16 cellular contexts compared by ENCODE assay signal in genomic region chr3:58837141-58837862, GRCh38.
DNase-seq lines count a peak whose midpoint lies in the region; ATAC-seq and TF ChIP-seq lines count a peak whose summit lies in the region.
"Had no signal": no experiment of that assay in that cellular context is flagged by ENCODE, and none has a peak within 500 bp of the region (broad histone marks: within the 10 kb centered on the region; RNA-seq: fewer than 3 reads in every experiment).

No MANE protein-coding gene starts in this region.

- H3K36me3 ChIP-seq in GM23248 (ENCODE audit: low read depth): no peaks in the 10 kb centered on the region
- no peaks in the 10 kb centered on the region for H3K36me3 ChIP-seq in Loucy (ENCODE audit: insufficient read depth, low read length)
- H3K36me3 ChIP-seq in osteoblast (ENCODE audit: insufficient read depth, low read length): no peaks in the 10 kb centered on the region
- no peaks in the 10 kb centered on the region for H3K36me3 ChIP-seq in brain microvascular endothelial cell (replicated peaks)

- peaks cover 29% of the 10 kb centered on the region for H3K4me1 ChIP-seq in GM23248 (ENCODE audit: insufficient read depth)
- peaks cover 61% of the 10 kb centered on the region for H3K4me1 ChIP-seq in Loucy (ENCODE audit: insufficient read depth, low read length, poor library complexity, severe bottlenecking)
- peaks cover 7% of the 10 kb centered on the region for H3K4me1 ChIP-seq in osteoblast (ENCODE audit: insufficient read depth, low read length)
- H3K4me1 ChIP-seq: Caco-2 had no signal

- in situ Hi-C loops in GM23248 (cut with MboI) (no loop called here), brain microvascular endothelial cell (cut with HindIII; ENCODE audit: low pct_ligation_motif_present, low sequenced_read_pairs) (no loop called here)

- H4K20me1 ChIP-seq in GM23248 (ENCODE audit: insufficient read depth) (no peaks in the 10 kb centered on the region), Loucy (ENCODE audit: insufficient read depth, low read length, poor library complexity, severe bottlenecking) (peaks cover 17% of the 10 kb centered on the region), osteoblast (ENCODE audit: insufficient read depth, low read length) (no peaks in the 10 kb centered on the region)
- H4K20me1 ChIP-seq: BLaER1 treated with 17β-estradiol and CSF1 and Interleukin-3, amounts not matched to agents 10 nM and 100 nM had no signal

- no peaks in the 10 kb centered on the region for H3K79me2 ChIP-seq in GM23248 (ENCODE audit: insufficient read depth)
- H3K79me2 ChIP-seq in Loucy (ENCODE audit: insufficient read depth, low read length): peaks cover 96% of the 10 kb centered on the region
- no peaks in the 10 kb centered on the region for H3K79me2 ChIP-seq in osteoblast (ENCODE audit: insufficient read depth, low read length)

- H3K9me2 ChIP-seq in GM23248 (ENCODE audit: insufficient read depth) (no peaks in the 10 kb centered on the region), Loucy (replicated peaks; ENCODE audit: low read depth, low read length) (no peaks in the 10 kb centered on the region)

- no peaks in the 10 kb centered on the region for H3K9me3 ChIP-seq in GM23248 (ENCODE audit: low read depth)
- H3K9me3 ChIP-seq in Loucy (ENCODE audit: insufficient read depth, low read depth, low read length): no peaks in the 10 kb centered on the region
- no peaks in the 10 kb centered on the region for H3K9me3 ChIP-seq in osteoblast (ENCODE audit: low read depth, low read length)
- H3K9me3 ChIP-seq: Caco-2 had no signal

- DNase-seq in GM23248 (no peak), osteoblast (ENCODE audit: insufficient read length, low spot score, missing footprints) (peak; percentile 58), brain microvascular endothelial cell (no peak)
- DNase-seq in stimulated activated CD4-positive, alpha-beta T cell treated with anti-CD3 and anti-CD28 coated beads, Interleukin-1b, Interleukin-23, amount 100 ng/mL, for 48 hours: no peak
- DNase-seq: 8988T; ACHN; Caco-2; Calu3; CD4-positive, alpha-beta T cell; CD8-positive, alpha-beta T cell; DMS79 treated with DMSO at 0.1 percent for 48 hours; GF-D8 had no signal

- no peak for TF ChIP-seq CTCF in Loucy (conservative IDR thresholded peaks at IDR 0.05; ENCODE audit: low read length)
- TF ChIP-seq CTCF in osteoblast (IDR thresholded peaks at IDR 0.05; ENCODE audit: extremely low read depth, low read depth, low read length): no peak
- TF ChIP-seq CTCF in brain microvascular endothelial cell (IDR thresholded peaks at IDR 0.05; ENCODE audit: low read depth, low read length, missing control alignments): no peak

- no peak overlapping the region for H3K9ac ChIP-seq in GM23248
- no peak overlapping the region for H3K9ac ChIP-seq in Loucy (ENCODE audit: low read depth, low read length, poor library complexity, severe bottlenecking)
- H3K9ac ChIP-seq: BLaER1 treated with 17β-estradiol and CSF1 and Interleukin-3, amounts not matched to agents 10 nM and 100 nM had no signal

- H3K27ac ChIP-seq in GM23248 (no peak overlapping the region), osteoblast (ENCODE audit: low read depth, low read length) (no peak overlapping the region), brain microvascular endothelial cell (no peak overlapping the region)
- H3K27ac ChIP-seq: BLaER1 treated with 17β-estradiol and CSF1 and Interleukin-3, amounts not matched to agents 10 nM and 100 nM; C4-2B had no signal

- H2AFZ ChIP-seq in GM23248 (no peak overlapping the region), Loucy (ENCODE audit: low read length) (no peak overlapping the region), osteoblast (ENCODE audit: low read length) (no peak overlapping the region)

- 73 to 81% methylated on average over 4 of the region's 4 CpGs for WGBS in GM23248 (ENCODE audit: low coverage in 1 of 2, low lambda C conversion rate in 2 of 2, missing lambda C conversion rate in 2 of 2), 2 experiments

- no peak for ATAC-seq in HG02759 (IDR thresholded peaks at IDR 0.05; ENCODE audit: unreplicated experiment)
- ATAC-seq: CD8-positive, alpha-beta T cell had no signal

- no peak overlapping the region for H3K4me3 ChIP-seq in GM23248
- peak overlapping the region; percentile 79 for H3K4me3 ChIP-seq in Loucy (ENCODE audit: low read length, poor library complexity, severe bottlenecking)
- H3K4me3 ChIP-seq in osteoblast (ENCODE audit: insufficient read depth, low read length): no peak overlapping the region
- no peak overlapping the region for H3K4me3 ChIP-seq in brain microvascular endothelial cell (ENCODE audit: low read depth, low read length)
- H3K4me3 ChIP-seq: BLaER1 treated with 17β-estradiol and CSF1 and Interleukin-3, amounts not matched to agents 10 nM and 100 nM had no signal

- H3K27me3 ChIP-seq in GM23248 (replicated peaks; ENCODE audit: insufficient read depth): no peaks in the 10 kb centered on the region
- no peaks in the 10 kb centered on the region for H3K27me3 ChIP-seq in Loucy (ENCODE audit: insufficient read depth, low read length, poor library complexity, severe bottlenecking)
- no peaks in the 10 kb centered on the region for H3K27me3 ChIP-seq in osteoblast (ENCODE audit: insufficient read depth, low read length)
- H3K27me3 ChIP-seq in brain microvascular endothelial cell (replicated peaks): no peaks in the 10 kb centered on the region
- H3K27me3 ChIP-seq: BLaER1 treated with 17β-estradiol and CSF1 and Interleukin-3, amounts not matched to agents 10 nM and 100 nM had no signal

- peaks cover 8% of the 10 kb centered on the region; the same call in 1 of the 2 replicates for H3F3A ChIP-seq in GM23248 (ENCODE audit: insufficient read depth)
- H3F3A ChIP-seq in Loucy (ENCODE audit: low read depth): no peaks in the 10 kb centered on the region

- peak overlapping the region; percentile 29 for H3K4me2 ChIP-seq in GM23248 (ENCODE audit: unreplicated experiment)
- peak overlapping the region; percentile 67 for H3K4me2 ChIP-seq in Loucy (ENCODE audit: low read depth, low read length, poor library complexity, severe bottlenecking)
- no peak overlapping the region for H3K4me2 ChIP-seq in osteoblast (ENCODE audit: insufficient read depth, low read length)
- H3K4me2 ChIP-seq: BLaER1 treated with 17β-estradiol and CSF1 and Interleukin-3, amounts not matched to agents 10 nM and 100 nM had no signal
